17 cellular contexts compared by ENCODE assay signal in the genomic region with DNA sequence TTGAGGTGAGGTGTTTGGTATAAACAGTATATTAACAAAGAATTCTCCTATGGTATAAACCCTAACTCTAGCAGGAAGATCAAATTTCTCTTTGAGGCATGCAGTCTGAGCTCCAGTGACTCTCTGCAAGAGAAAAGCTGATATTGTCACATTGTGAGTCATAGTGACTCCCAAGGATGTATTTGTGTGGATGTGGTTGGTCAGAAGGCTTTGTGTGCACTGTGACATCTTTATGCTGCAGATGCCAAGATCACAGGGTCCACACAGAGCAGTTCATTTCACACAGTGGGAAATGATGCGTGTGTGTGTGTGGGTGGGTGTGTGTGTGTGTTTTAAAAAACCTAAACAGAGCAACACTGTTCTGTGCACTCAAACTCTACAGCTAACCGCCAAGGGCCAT.
A peak's percentile ranks its signal among the peaks of the same experiment; 100 is the strongest.
DNase-seq lines count a peak whose midpoint lies in the region; ATAC-seq, FAIRE-seq and TF ChIP-seq lines count a peak whose summit lies in the region.
"Had no signal": no experiment of that assay in that cellular context is flagged by ENCODE, and none has a peak within 500 bp of the region (broad histone marks: within the 10 kb centered on the region; RNA-seq: fewer than 3 reads in every experiment).

No MANE protein-coding gene starts in this region.

- H3K36me3 Mint-ChIP-seq in natural killer cell treated with Interleukin-12 subunit alpha and Interleukin-12 subunit beta and Interleukin-15 and Interleukin-18, amount 100 ng/mL, for 72 hours = no peaks in the 10 kb centered on the region
- H3K36me3 Mint-ChIP-seq: activated CD8-positive, alpha-beta memory T cell treated with anti-CD3 and anti-CD28 coated beads, Interleukin-2, amount 10 ng/mL, durations not matched to agents 7 days and 5 days; activated naive CD4-positive, alpha-beta T cell treated with anti-CD3 and anti-CD28 coated beads, Interleukin-2, amount 10 ng/mL, durations not matched to agents 7 days and 5 days; CD4-positive, CD25-positive, alpha-beta regulatory T cell had no signal

- no peak for TF ChIP-seq POLR2A in GM12891 (IDR thresholded peaks at IDR 0.05; ENCODE audit: low read depth, low read length)

- no peaks in the 10 kb centered on the region for H3K4me1 Mint-ChIP-seq in natural killer cell treated with Interleukin-12 subunit alpha and Interleukin-12 subunit beta and Interleukin-15 and Interleukin-18, amount 100 ng/mL, for 72 hours (ENCODE audit: low read depth in 2 of 2)
- H3K4me1 Mint-ChIP-seq: activated CD8-positive, alpha-beta memory T cell treated with anti-CD3 and anti-CD28 coated beads, Interleukin-2, amount 10 ng/mL, durations not matched to agents 7 days and 5 days; activated naive CD4-positive, alpha-beta T cell treated with anti-CD3 and anti-CD28 coated beads, Interleukin-2, amount 10 ng/mL, durations not matched to agents 7 days and 5 days; CD4-positive, CD25-positive, alpha-beta regulatory T cell had no signal

- H3K79me2 ChIP-seq in fibroblast of lung (ENCODE audit: control insufficient read depth, insufficient read depth, low read length) = no peaks in the 10 kb centered on the region

- no peaks in the 10 kb centered on the region for H4K20me1 ChIP-seq in fibroblast of lung (ENCODE audit: control insufficient read depth, extremely low read depth, insufficient read depth, low read length)

- H3K4me2 ChIP-seq in fibroblast of lung (ENCODE audit: extremely low read depth, insufficient read depth, low read length) = no peak overlapping the region

- no peak overlapping the region for H3K4me3 ChIP-seq in fibroblast of lung (replicated peaks in 1 of 4; ENCODE audit: control extremely low read depth in 1 of 4, insufficient read depth in 1 of 4, low read depth in 3 of 4, low read length in 4 of 4)
- H3K4me3 ChIP-seq: sigmoid colon had no signal

- H3K27me3 Mint-ChIP-seq in natural killer cell treated with Interleukin-12 subunit alpha and Interleukin-12 subunit beta and Interleukin-15 and Interleukin-18, amount 100 ng/mL, for 72 hours = no peaks in the 10 kb centered on the region
- H3K27me3 Mint-ChIP-seq: activated CD8-positive, alpha-beta memory T cell treated with anti-CD3 and anti-CD28 coated beads, Interleukin-2, amount 10 ng/mL, durations not matched to agents 7 days and 5 days; activated naive CD4-positive, alpha-beta T cell treated with anti-CD3 and anti-CD28 coated beads, Interleukin-2, amount 10 ng/mL, durations not matched to agents 7 days and 5 days; CD4-positive, CD25-positive, alpha-beta regulatory T cell had no signal

- no peak for FAIRE-seq in GM12891 (lab: Jason Lieb, UNC)

- H2AFZ ChIP-seq in fibroblast of lung (ENCODE audit: low read length) = no peak overlapping the region

- H3K9me3 ChIP-seq in fibroblast of lung (ENCODE audit: control insufficient read depth, insufficient read depth, low read depth, low read length) = no peaks in the 10 kb centered on the region
- H3K9me3 ChIP-seq: sigmoid colon had no signal

- H3K9ac ChIP-seq in fibroblast of lung (ENCODE audit: insufficient read depth, low read length) = no peak overlapping the region

- peak; percentile 13 for DNase-seq in ELR (ENCODE audit: low read depth)
- peak; percentile 88 for DNase-seq in NCI-H460 (ENCODE audit: extremely low read depth, low read depth)
- peak; percentile 51 to 86 for DNase-seq in fibroblast of lung (ENCODE audit: low read depth in 2 of 2)
- DNase-seq in pons (ENCODE audit: low spot score) = peak; percentile 24
- no peak for DNase-seq in NCI-H82 treated with DMSO at 0.1 percent for 48 hours (lab: John Stamatoyannopoulos, UW; ENCODE audit: unreplicated experiment)
- DNase-seq in GM12891 (ENCODE audit: insufficient read length, low spot score) = no peak
- DNase-seq in natural killer cell treated with Interleukin-12 subunit alpha and Interleukin-12 subunit beta and Interleukin-15 and Interleukin-18, amount 100 ng/mL, for 72 hours (ENCODE audit: low spot score) = no peak
- no peak for DNase-seq in NCI-H2196 treated with DMSO at 0.1 percent for 48 hours (lab: John Stamatoyannopoulos, UW; ENCODE audit: unreplicated experiment)
- DNase-seq: activated CD8-positive, alpha-beta memory T cell treated with anti-CD3 and anti-CD28 coated beads, Interleukin-2, amount 10 ng/mL, durations not matched to agents 7 days and 5 days; activated naive CD4-positive, alpha-beta T cell treated with anti-CD3 and anti-CD28 coated beads, Interleukin-2, amount 10 ng/mL, durations not matched to agents 7 days and 5 days; CD4-positive, CD25-positive, alpha-beta regulatory T cell; central memory CD4-positive, alpha-beta T cell; KG1; NCI-H146; Right ventricle myocardium superior; sigmoid colon had no signal

- no peaks in the 10 kb centered on the region for H3K27me3 ChIP-seq in fibroblast of lung (ENCODE audit: control insufficient read depth, insufficient read depth, low read length)
- H3K27me3 ChIP-seq: sigmoid colon had no signal

- ATAC-seq in natural killer cell treated with Interleukin-12 subunit alpha and Interleukin-12 subunit beta and Interleukin-15 and Interleukin-18, amount 100 ng/mL, for 72 hours = no peak
- ATAC-seq: activated CD8-positive, alpha-beta memory T cell treated with anti-CD3 and anti-CD28 coated beads, Interleukin-2, amount 10 ng/mL, durations not matched to agents 7 days and 5 days had no signal

- H3K36me3 ChIP-seq in fibroblast of lung (ENCODE audit: control insufficient read depth, insufficient read depth, low read length) = no peaks in the 10 kb centered on the region
- H3K36me3 ChIP-seq: sigmoid colon had no signal

- no peak overlapping the region for H3K27ac ChIP-seq in fibroblast of lung (ENCODE audit: insufficient read depth, low read length)
- H3K27ac ChIP-seq: sigmoid colon had no signal

- no peaks in the 10 kb centered on the region for H3K4me1 ChIP-seq in fibroblast of lung (ENCODE audit: control insufficient read depth, extremely low read depth, insufficient read depth, low read length)

- TF ChIP-seq CTCF in fibroblast of lung (conservative IDR thresholded peaks at IDR 0.05 in 1 of 2, IDR thresholded peaks at IDR 0.05 in 1 of 2; ENCODE audit: low read depth in 1 of 2, low read length in 2 of 2) = no peak

- no peak overlapping the region for H3K4me3 Mint-ChIP-seq in natural killer cell treated with Interleukin-12 subunit alpha and Interleukin-12 subunit beta and Interleukin-15 and Interleukin-18, amount 100 ng/mL, for 72 hours
- H3K4me3 Mint-ChIP-seq: activated CD8-positive, alpha-beta memory T cell treated with anti-CD3 and anti-CD28 coated beads, Interleukin-2, amount 10 ng/mL, durations not matched to agents 7 days and 5 days; activated naive CD4-positive, alpha-beta T cell treated with anti-CD3 and anti-CD28 coated beads, Interleukin-2, amount 10 ng/mL, durations not matched to agents 7 days and 5 days; CD4-positive, CD25-positive, alpha-beta regulatory T cell; nephron had no signal

- peaks cover 10% of the 10 kb centered on the region for H3K9me3 Mint-ChIP-seq in natural killer cell treated with Interleukin-12 subunit alpha and Interleukin-12 subunit beta and Interleukin-15 and Interleukin-18, amount 100 ng/mL, for 72 hours
- H3K9me3 Mint-ChIP-seq: nephron had no signal

- no peak overlapping the region for H3K27ac Mint-ChIP-seq in natural killer cell treated with Interleukin-12 subunit alpha and Interleukin-12 subunit beta and Interleukin-15 and Interleukin-18, amount 100 ng/mL, for 72 hours
- H3K27ac Mint-ChIP-seq: activated CD8-positive, alpha-beta memory T cell treated with anti-CD3 and anti-CD28 coated beads, Interleukin-2, amount 10 ng/mL, durations not matched to agents 7 days and 5 days; activated naive CD4-positive, alpha-beta T cell treated with anti-CD3 and anti-CD28 coated beads, Interleukin-2, amount 10 ng/mL, durations not matched to agents 7 days and 5 days; CD4-positive, CD25-positive, alpha-beta regulatory T cell; nephron had no signal

TF ChIP-seq in GM12891, 5 proteins besides CTCF, POLR2A, EP300 and RAD21:
- TF ChIP-seq TAF1 (IDR thresholded peaks at IDR 0.05; ENCODE audit: low read depth, low read length) = no peak
- TF ChIP-seq PAX5 (IDR thresholded peaks at IDR 0.05; ENCODE audit: insufficient read depth, low read length, severe bottlenecking) = no peak
- no peak for TF ChIP-seq POU2F2 (IDR thresholded peaks at IDR 0.05; ENCODE audit: low read depth, low read length)
- TF ChIP-seq POLR2AphosphoS5 (IDR thresholded peaks at IDR 0.05; ENCODE audit: low read depth, low read length) = no peak
- no peak for TF ChIP-seq SPI1 (IDR thresholded peaks at IDR 0.05; ENCODE audit: low read depth, low read length)

Comparison
In these comparisons a context has a peak if more than half of its experiments do, and no peak if none do; other contexts are left out.
1. DNase-seq: peak in ELR (single experiment), NCI-H460 (single experiment), fibroblast of lung (2 of 2) and pons (single experiment); none in NCI-H82 treated with DMSO at 0.1 percent for 48 hours (single experiment), GM12891 (single experiment), natural killer cell treated with Interleukin-12 subunit alpha and Interleukin-12 subunit beta and Interleukin-15 and Interleukin-18, amount 100 ng/mL, for 72 hours (single experiment) and NCI-H2196 treated with DMSO at 0.1 percent for 48 hours (single experiment).